In the genomic region with DNA sequence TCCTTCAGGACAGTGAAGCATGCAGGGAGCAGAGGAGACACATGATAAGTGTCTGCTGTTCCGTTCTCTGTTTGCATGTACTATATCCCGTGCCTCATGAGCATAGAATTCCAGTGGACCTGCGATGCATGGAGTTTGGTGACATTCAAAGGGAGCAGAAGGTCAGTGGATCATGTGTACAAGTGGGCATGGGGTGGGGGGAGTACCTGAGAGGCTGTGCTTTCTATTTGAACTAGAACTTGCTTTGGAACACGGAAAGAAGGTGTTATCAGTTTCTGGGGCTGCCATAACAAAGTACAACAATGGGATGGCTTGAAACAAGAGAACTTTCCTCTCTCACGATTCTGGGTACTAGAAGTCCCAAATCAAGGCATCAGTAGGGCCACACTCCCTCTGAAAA, we compare ENCODE assay signal across 23 cellular contexts.
"Had no signal": no experiment of that assay in that cellular context is flagged by ENCODE, and none has a peak within 500 bp of the region (broad histone marks: within the 10 kb centered on the region; RNA-seq: fewer than 3 reads in every experiment).

No MANE protein-coding gene starts in this region.

- H3K27me3 ChIP-seq: vagina had no signal

- H3K9me3 ChIP-seq: left ventricle myocardium inferior, tibial artery, vagina had no signal

- H3K4me3 Mint-ChIP-seq: activated naive CD4-positive, alpha-beta T cell treated with anti-CD3 and anti-CD28 coated beads, Interleukin-2, amount 10 ng/mL, durations not matched to agents 7 days and 5 days; activated naive CD8-positive, alpha-beta T cell treated with anti-CD3 and anti-CD28 coated beads, Interleukin-2, amount 50 U/mL, for 24 hours; brain; memory B cell had no signal

- H3K27ac Mint-ChIP-seq: activated naive CD4-positive, alpha-beta T cell treated with anti-CD3 and anti-CD28 coated beads, Interleukin-2, amount 10 ng/mL, durations not matched to agents 7 days and 5 days; activated naive CD8-positive, alpha-beta T cell treated with anti-CD3 and anti-CD28 coated beads, Interleukin-2, amount 50 U/mL, for 24 hours; brain; memory B cell had no signal

- H3K36me3 ChIP-seq: left ventricle myocardium inferior, tibial artery, vagina had no signal

- DNase-seq: activated CD4-positive, CD25-positive, alpha-beta regulatory T cell treated with anti-CD3 and anti-CD28 coated beads, Interleukin-2, amount 50 U/mL, for 72 hours; activated CD8-positive, alpha-beta memory T cell treated with anti-CD3 and anti-CD28 coated beads for 24 hours; activated CD8-positive, alpha-beta memory T cell treated with anti-CD3 and anti-CD28 coated beads, Interleukin-2, amount 50 U/mL, for 48 hours; activated effector memory CD4-positive, alpha-beta T cell treated with Interleukin-2 at 50 U/mL for 16 hours; activated naive CD4-positive, alpha-beta T cell treated with anti-CD3 and anti-CD28 coated beads, Interleukin-2, amount 10 ng/mL, durations not matched to agents 7 days and 5 days; activated naive CD8-positive, alpha-beta T cell treated with anti-CD3 and anti-CD28 coated beads, Interleukin-2, amount 50 U/mL, for 24 hours; activated T-cell treated with anti-CD3 and anti-CD28 coated beads, Interleukin-2, amount 50 U/mL, for 48 hours; anterior cingulate cortex; caudate nucleus; left ventricle myocardium inferior; stimulated activated CD8-positive, alpha-beta memory T cell treated with anti-CD3 and anti-CD28 coated beads, Interleukin-4, amount 100 ng/mL, for 48 hours; stimulated activated naive CD4-positive, alpha-beta T cell; T-helper 2 cell; tibial artery had no signal

- H3K4me3 ChIP-seq: coronary artery, left ventricle myocardium inferior, tibial artery, vagina had no signal

- H2AFZ ChIP-seq: parathyroid adenoma had no signal

- H3K27ac ChIP-seq: coronary artery, left ventricle myocardium inferior, parathyroid adenoma, tibial artery, vagina, VCaP had no signal

- ATAC-seq: activated naive CD8-positive, alpha-beta T cell treated with anti-CD3 and anti-CD28 coated beads, Interleukin-2, amount 50 U/mL, for 24 hours had no signal

- H3K4me1 ChIP-seq: parathyroid adenoma had no signal

- H3K79me2 ChIP-seq: parathyroid adenoma had no signal

- FAIRE-seq: endometrium, frontal cortex, keratinocyte had no signal

- H3K36me3 Mint-ChIP-seq: activated naive CD4-positive, alpha-beta T cell treated with anti-CD3 and anti-CD28 coated beads, Interleukin-2, amount 10 ng/mL, durations not matched to agents 7 days and 5 days; brain; memory B cell had no signal

- H3K9me3 Mint-ChIP-seq: activated naive CD4-positive, alpha-beta T cell treated with anti-CD3 and anti-CD28 coated beads, Interleukin-2, amount 10 ng/mL, durations not matched to agents 7 days and 5 days; activated naive CD8-positive, alpha-beta T cell treated with anti-CD3 and anti-CD28 coated beads, Interleukin-2, amount 50 U/mL, for 24 hours; memory B cell had no signal
